ENCODE assay signal across 9 cellular contexts in the genomic region with DNA sequence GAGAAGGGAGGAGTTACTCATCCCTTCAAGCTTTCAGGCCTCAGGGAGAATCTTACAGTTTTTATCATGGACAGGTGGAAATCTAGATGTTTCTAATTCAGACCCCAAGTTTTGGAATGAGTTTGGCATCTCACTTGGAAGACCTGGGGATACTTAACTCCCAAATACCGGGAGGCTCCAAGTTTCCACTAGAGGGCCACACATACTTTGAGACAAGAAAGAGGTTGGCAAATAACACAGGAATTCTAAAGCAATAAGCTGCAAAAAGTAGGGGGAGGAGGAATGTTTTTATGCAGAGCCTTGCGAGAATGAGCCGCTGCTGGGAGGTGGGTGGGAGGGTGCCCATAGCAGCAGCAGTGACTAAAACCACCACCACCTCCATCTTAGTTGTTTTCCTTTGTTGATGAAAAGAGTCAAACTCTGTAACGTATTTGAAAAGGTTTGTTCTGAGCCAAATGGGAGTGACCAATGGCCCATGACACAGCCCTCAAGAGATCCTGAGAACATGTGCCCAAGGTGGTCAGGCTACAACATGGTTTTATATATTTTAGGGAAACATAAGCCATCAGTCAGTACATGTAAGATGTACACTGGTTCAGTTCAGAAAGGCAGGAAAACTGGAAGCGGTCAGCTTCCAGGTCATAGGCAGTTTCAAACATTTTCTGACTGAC. TPM values are rescaled to one million over a fixed set of nuclear protein-coding genes. Genes with fewer than 3 reads are reported as not detected.
A peak's percentile ranks its signal among the peaks of the same experiment; 100 is the strongest.
DNase-seq lines count a peak whose midpoint lies in the region; ATAC-seq and TF ChIP-seq lines count a peak whose summit lies in the region.
"Had no signal": no experiment of that assay in that cellular context is flagged by ENCODE, and none has a peak within 500 bp of the region (broad histone marks: within the 10 kb centered on the region; RNA-seq: fewer than 3 reads in every experiment).

No MANE protein-coding gene starts in this region.

- H3K36me3 ChIP-seq in DND-41 (ENCODE audit: insufficient read depth, low read length) = no peaks in the 10 kb centered on the region
- H3K36me3 ChIP-seq in parathyroid adenoma (ENCODE audit: control insufficient read depth, insufficient read depth, low read length) = no peaks in the 10 kb centered on the region

- H3K9me3 ChIP-seq in DND-41 (ENCODE audit: insufficient read depth, low read length, severe bottlenecking) (no peaks in the 10 kb centered on the region), parathyroid adenoma (ENCODE audit: control insufficient read depth, low read length) (no peaks in the 10 kb centered on the region)

- H3K4me3 ChIP-seq in DND-41 (ENCODE audit: low read depth in 1 of 2, low read length in 2 of 2) = no peak overlapping the region
- no peak overlapping the region for H3K4me3 ChIP-seq in parathyroid adenoma (ENCODE audit: low read depth, low read length)

- H4K20me1 ChIP-seq in DND-41 (ENCODE audit: insufficient read depth, low read length) = no peaks in the 10 kb centered on the region

- H3K4me2 ChIP-seq in DND-41 (ENCODE audit: insufficient read depth, low read length) = no peak overlapping the region
- no peak overlapping the region for H3K4me2 ChIP-seq in parathyroid adenoma (ENCODE audit: low read length)

- H3K4me1 ChIP-seq in DND-41 (ENCODE audit: insufficient read depth, low read length) = no peaks in the 10 kb centered on the region
- H3K4me1 ChIP-seq in parathyroid adenoma = no peaks in the 10 kb centered on the region

- H3K27ac ChIP-seq in DND-41 (ENCODE audit: low read length) (no peak overlapping the region), parathyroid adenoma (no peak overlapping the region)

- ATAC-seq in DND-41 (ENCODE audit: insufficient read depth, low read depth) (no peak), HG02885 (IDR thresholded peaks at IDR 0.05; ENCODE audit: poor library complexity, unreplicated experiment) (no peak)

- peak; percentile 29 for TF ChIP-seq CTCF in DND-41 (IDR thresholded peaks at IDR 0.05; ENCODE audit: borderline replicate concordance, extremely low read depth, low read length, poor library complexity, severe bottlenecking)
- peak; percentile 25 for TF ChIP-seq CTCF in parathyroid adenoma (IDR thresholded peaks at IDR 0.05)

- no peaks in the 10 kb centered on the region for H3K79me2 ChIP-seq in DND-41 (ENCODE audit: insufficient read depth, low read length)
- no peaks in the 10 kb centered on the region for H3K79me2 ChIP-seq in parathyroid adenoma

- H3K9ac ChIP-seq in DND-41 (ENCODE audit: low read depth, low read length) = no peak overlapping the region
- no peak overlapping the region for H3K9ac ChIP-seq in parathyroid adenoma

- DNase-seq in DND-41 (no peak), NCI-H460 (ENCODE audit: extremely low read depth, low read depth) (peak; percentile 46), fibroblast of gingiva (ENCODE audit: low read depth) (peak; percentile 4), middle frontal gyrus (ENCODE audit: extremely low spot score, low spot score) (no peak), NCI-H146 treated with DMSO at 0.1 percent for 48 hours (lab: John Stamatoyannopoulos, UW; ENCODE audit: unreplicated experiment) (no peak), D341Med (ENCODE audit: low spot score) (no peak)

- H3K27me3 ChIP-seq in DND-41 (ENCODE audit: insufficient read depth, low read length, poor library complexity) (no peaks in the 10 kb centered on the region), parathyroid adenoma (ENCODE audit: control insufficient read depth, insufficient read depth, low read length) (no peaks in the 10 kb centered on the region)

- H2AFZ ChIP-seq in DND-41 (ENCODE audit: low read depth, low read length) (no peak overlapping the region), parathyroid adenoma (peak overlapping the region; percentile 23)

RNA-seq across cellular contexts. Expression of a gene that starts 34.2 kb away (rescaled TPM):
- not detected in 2 replicates for total RNA-seq in NCI-H460 (2014; rRNA removed; shearing (Covaris generic))
- polyA plus RNA-seq in NCI-H460 (2014; cell fraction: nucleus; rRNA removed) = 0.10 TPM in 1 of 2 replicates, not detected in the other
- total RNA-seq: mononuclear cell had no signal

RNA-seq across cellular contexts. Expression of a gene that starts 54.4 kb away (rescaled TPM):
- total RNA-seq in NCI-H460 (2014; rRNA removed; shearing (Covaris generic)) = not detected in 2 replicates
- polyA plus RNA-seq in NCI-H460 (2014; cell fraction: nucleus; rRNA removed) = not detected in 2 replicates

RNA-seq across cellular contexts. Expression of a gene that starts 55.7 kb away (rescaled TPM):
- 0.20 TPM in 1 of 2 replicates, not detected in the other for total RNA-seq in NCI-H460 (2014; rRNA removed; shearing (Covaris generic))
- polyA plus RNA-seq in NCI-H460 (2014; cell fraction: nucleus; rRNA removed) = not detected in 2 replicates

Comparison
In these comparisons a context has a peak if more than half of its experiments do, and no peak if none do; other contexts are left out.
1. DNase-seq: peak in NCI-H460 (single experiment) and fibroblast of gingiva (single experiment); none in DND-41 (single experiment), middle frontal gyrus (single experiment), NCI-H146 treated with DMSO at 0.1 percent for 48 hours (single experiment) and D341Med (single experiment).